8 cellular contexts compared by ENCODE assay signal in genomic region chr9:36995927-36996471, GRCh38. TPM values are rescaled to one million over a fixed set of nuclear protein-coding genes. Genes with fewer than 3 reads are reported as not detected.
A peak's percentile ranks its signal among the peaks of the same experiment; 100 is the strongest.
DNase-seq lines count a peak whose midpoint lies in the region; ATAC-seq and TF ChIP-seq lines count a peak whose summit lies in the region.

No MANE protein-coding gene starts in this region.

- no peaks in the 10 kb centered on the region for H3K36me3 ChIP-seq in thyroid gland

- intact Hi-C loops in activated CD4-positive, alpha-beta memory T cell treated with anti-CD3 and anti-CD28 coated beads for 36 hours (cut with micrococcal nuclease) = loop anchor here (1.0 to 10.0 kb wide), 4 partner anchors 313 to 394 kb away; no protein-coding TSS in a partner anchor
- intact Hi-C loops in thyroid gland (cut with DNase I) = no loop called here

- no peaks in the 10 kb centered on the region for H3K27me3 ChIP-seq in thyroid gland

- POLR2A ChIA-PET in activated CD4-positive, alpha-beta memory T cell treated with anti-CD3 and anti-CD28 coated beads for 36 hours (lab: Charles Lee) = interaction anchor here (0.6 to 1.3 kb wide), 2 partner anchors 85 to 369 kb away, joined by 3 read pairs; no protein-coding TSS in a partner anchor

- peaks cover 6% of the 10 kb centered on the region for H3K36me3 Mint-ChIP-seq in activated CD4-positive, alpha-beta memory T cell treated with anti-CD3 and anti-CD28 coated beads for 36 hours
- peaks cover 4% of the 10 kb centered on the region for H3K36me3 Mint-ChIP-seq in nephron (ENCODE audit: low read depth)

- CTCF ChIA-PET in activated CD4-positive, alpha-beta memory T cell treated with anti-CD3 and anti-CD28 coated beads for 36 hours (lab: Charles Lee) = interaction anchor here (0.6 to 3.9 kb wide), 24 partner anchors 8 to 465 kb away, joined by 3 to 25 read pairs (median 4); partner anchors contain the start of gene GRHPR

- ATAC-seq in HG03196 (IDR thresholded peaks at IDR 0.05; ENCODE audit: unreplicated experiment) = peak; percentile 30

- WGBS in thyroid gland, 2 donors = 19 to 28% methylated on average over 15 of the region's 15 CpGs

- no peaks in the 10 kb centered on the region for H3K4me1 ChIP-seq in thyroid gland

- H3K4me1 Mint-ChIP-seq in activated CD4-positive, alpha-beta memory T cell treated with anti-CD3 and anti-CD28 coated beads for 36 hours (ENCODE audit: low read depth) = peaks cover 2% of the 10 kb centered on the region
- H3K4me1 Mint-ChIP-seq in nephron = no peaks in the 10 kb centered on the region

- DNase-seq in GM12865 (ENCODE audit: low read depth) (peak; percentile 89), NCI-H82 (lab: John Stamatoyannopoulos, UW) (peak; percentile 70), epithelial cell of esophagus (ENCODE audit: low read depth) (peak; percentile 71), thyroid gland (peak; percentile 35 to 45), NCI-H1048 (lab: John Stamatoyannopoulos, UW) (no peak)
- DNase-seq in activated CD4-positive, alpha-beta memory T cell treated with anti-CD3 and anti-CD28 coated beads for 36 hours = peak; percentile 69

- H3K4me3 ChIP-seq in GM12865 (ENCODE audit: low read depth, low read length) (peak overlapping the region; percentile 58), epithelial cell of esophagus (ENCODE audit: low read length) (no peak overlapping the region), thyroid gland (replicated peaks in 1 of 3) (no peak overlapping the region)

- H3K27me3 Mint-ChIP-seq in activated CD4-positive, alpha-beta memory T cell treated with anti-CD3 and anti-CD28 coated beads for 36 hours = peaks cover 24% of the 10 kb centered on the region
- H3K27me3 Mint-ChIP-seq in nephron (ENCODE audit: low read depth) = peaks cover 95% of the 10 kb centered on the region

- TF ChIP-seq CTCF in GM12865 (IDR thresholded peaks at IDR 0.05; ENCODE audit: insufficient read depth, low read depth, low read length, missing control alignments) = peak; percentile 83
- TF ChIP-seq CTCF in epithelial cell of esophagus (IDR thresholded peaks at IDR 0.05; ENCODE audit: insufficient read depth, low read depth, low read length, missing control alignments) = peak; percentile 68
- peak; percentile 31 to 49 (median 42) for TF ChIP-seq CTCF in nephron (IDR thresholded peaks at IDR 0.05; ENCODE audit: unreplicated experiment in 3 of 3)
- peak in 3 of 6 experiments; percentile 36 to 50 (median 45) for TF ChIP-seq CTCF in thyroid gland (IDR thresholded peaks at IDR 0.05)

- no peaks in the 10 kb centered on the region for H3K9me3 ChIP-seq in thyroid gland

- H3K27ac ChIP-seq in thyroid gland = no peak overlapping the region

- no peak overlapping the region for H3K4me3 Mint-ChIP-seq in activated CD4-positive, alpha-beta memory T cell treated with anti-CD3 and anti-CD28 coated beads for 36 hours
- H3K4me3 Mint-ChIP-seq in nephron = no peak overlapping the region

- no peak overlapping the region for H3K27ac Mint-ChIP-seq in activated CD4-positive, alpha-beta memory T cell treated with anti-CD3 and anti-CD28 coated beads for 36 hours
- no peak overlapping the region for H3K27ac Mint-ChIP-seq in nephron

- no peak for TF ChIP-seq POLR2A in thyroid gland (IDR thresholded peaks at IDR 0.05)

- peaks cover 9% of the 10 kb centered on the region for H3K9me3 Mint-ChIP-seq in activated CD4-positive, alpha-beta memory T cell treated with anti-CD3 and anti-CD28 coated beads for 36 hours
- peaks cover 14% of the 10 kb centered on the region for H3K9me3 Mint-ChIP-seq in nephron

RNA-seq across cellular contexts. Expression of gene PAX5, which starts 38.1 kb away (rescaled TPM):
- total RNA-seq in activated CD4-positive, alpha-beta memory T cell treated with anti-CD3 and anti-CD28 coated beads for 36 hours = under 1 TPM; 0.12 to 0.15 TPM
- total RNA-seq in thyroid gland = under 1 TPM in 1 of 4 donors, not detected in 3; 0.68 TPM
